8 cellular contexts compared by ENCODE assay signal in the genomic region with DNA sequence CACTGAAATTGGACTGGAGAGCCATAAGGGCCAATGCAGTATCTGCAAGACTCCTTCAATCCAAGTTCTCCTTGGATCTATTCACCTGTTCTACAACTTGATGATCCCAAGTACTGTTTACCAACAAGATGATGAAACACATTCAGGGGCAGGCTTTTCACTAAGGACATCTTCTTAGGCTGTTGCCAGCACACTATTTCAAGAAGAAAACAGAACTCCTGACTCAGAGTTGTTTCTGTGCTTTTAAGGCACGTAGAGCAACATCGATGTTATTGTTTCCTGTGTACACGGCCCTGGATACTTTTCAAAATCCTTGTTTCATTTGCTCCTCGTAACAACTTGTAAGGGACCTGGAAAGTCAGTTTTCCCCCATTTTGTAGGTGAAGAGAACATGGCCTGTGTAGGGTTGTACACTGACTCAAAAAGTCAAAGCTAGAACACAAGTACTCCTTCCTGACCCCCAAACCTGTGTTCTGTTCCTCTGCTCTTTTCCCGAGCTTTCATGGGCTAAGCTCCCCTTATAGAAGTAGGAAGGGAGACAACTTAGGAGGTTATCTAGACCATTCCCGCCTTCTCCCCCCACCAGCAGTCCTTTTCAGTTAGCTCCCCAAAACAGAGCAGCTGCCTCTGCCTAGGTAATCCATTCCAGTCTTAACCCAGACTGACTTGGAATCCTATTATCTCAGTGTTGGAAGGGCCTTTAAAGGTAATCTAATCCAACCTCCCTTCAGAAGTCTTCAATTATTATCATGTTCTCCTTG.
A peak's percentile ranks its signal among the peaks of the same experiment; 100 is the strongest.
DNase-seq lines count a peak whose midpoint lies in the region; TF ChIP-seq lines count a peak whose summit lies in the region.

No MANE protein-coding gene starts in this region.

- DNase-seq in NCI-H82 (lab: John Stamatoyannopoulos, UW) (peak; percentile 91), iPS-NIHi11 (ENCODE audit: low spot score) (no peak), NOMO-1 treated with DMSO at 0.1 percent for 48 hours (lab: John Stamatoyannopoulos, UW; ENCODE audit: unreplicated experiment) (no peak), GM10266 (ENCODE audit: extremely low spot score) (no peak), NCI-H2171 (lab: John Stamatoyannopoulos, UW) (no peak)
- no peak for DNase-seq in effector memory CD4-positive, alpha-beta T cell

- peaks cover 0 to 28% (median 0%) of the 10 kb centered on the region in 11 experiments; a peak in 6 of 22 replicates for H4K20me1 ChIP-seq in BLaER1 treated with 17β-estradiol and CSF1 and Interleukin-3, amounts not matched to agents 10 nM and 100 nM

- H3K4me1 ChIP-seq in BLaER1 treated with 17β-estradiol and CSF1 and Interleukin-3, amounts not matched to agents 10 nM and 100 nM = peaks cover 58 to 81% (median 76%) of the 10 kb centered on the region in 10 experiments
- peaks cover 74% of the 10 kb centered on the region for H3K4me1 ChIP-seq in effector memory CD4-positive, alpha-beta T cell (ENCODE audit: control insufficient read depth, insufficient read depth, low read length, poor library complexity, severe bottlenecking)
- peaks cover 39% of the 10 kb centered on the region for H3K4me1 ChIP-seq in neuron (ENCODE audit: insufficient read depth, low read length)

- H3K27ac ChIP-seq in BLaER1 treated with 17β-estradiol and CSF1 and Interleukin-3, amounts not matched to agents 10 nM and 100 nM = peak overlapping the region; percentile 91 to 100 (median 99)
- H3K27ac ChIP-seq in effector memory CD4-positive, alpha-beta T cell (ENCODE audit: insufficient read depth, low read length, poor library complexity, severe bottlenecking) = peak overlapping the region; percentile 95

- H2AFZ ChIP-seq in neuron (ENCODE audit: low read depth, low read length) = no peak overlapping the region

- no peaks in the 10 kb centered on the region for H3K27me3 ChIP-seq in BLaER1 treated with 17β-estradiol and CSF1 and Interleukin-3, amounts not matched to agents 10 nM and 100 nM
- H3K27me3 ChIP-seq in effector memory CD4-positive, alpha-beta T cell (replicated peaks; ENCODE audit: control insufficient read depth, insufficient read depth, low read length, poor library complexity, severe bottlenecking) = no peaks in the 10 kb centered on the region
- no peaks in the 10 kb centered on the region for H3K27me3 ChIP-seq in neuron (ENCODE audit: insufficient read depth, low read length)

- H3K9ac ChIP-seq in BLaER1 treated with 17β-estradiol and CSF1 and Interleukin-3, amounts not matched to agents 10 nM and 100 nM = peak overlapping the region; percentile 89 to 100 (median 98)

- peak overlapping the region; percentile 92 to 99 (median 98) for H3K4me2 ChIP-seq in BLaER1 treated with 17β-estradiol and CSF1 and Interleukin-3, amounts not matched to agents 10 nM and 100 nM

- no peak for TF ChIP-seq CTCF in GM10266 (IDR thresholded peaks at IDR 0.05; ENCODE audit: control insufficient read depth, insufficient read depth, low read depth, missing control alignments)

- no peaks in the 10 kb centered on the region for H3K9me3 ChIP-seq in BLaER1 treated with 17β-estradiol and CSF1 and Interleukin-3, amounts not matched to agents 10 nM and 100 nM (replicated peaks in 1 of 11)
- H3K9me3 ChIP-seq in effector memory CD4-positive, alpha-beta T cell (ENCODE audit: control insufficient read depth, low read length) = no peaks in the 10 kb centered on the region
- no peaks in the 10 kb centered on the region for H3K9me3 ChIP-seq in neuron (ENCODE audit: low read length)

- H3K4me3 ChIP-seq in BLaER1 treated with 17β-estradiol and CSF1 and Interleukin-3, amounts not matched to agents 10 nM and 100 nM = peak overlapping the region; percentile 64 to 96 (median 94)
- H3K4me3 ChIP-seq in effector memory CD4-positive, alpha-beta T cell (ENCODE audit: insufficient read depth, low read depth, low read length, poor library complexity, severe bottlenecking) = peak overlapping the region; percentile 69
- H3K4me3 ChIP-seq in neuron (ENCODE audit: low read length) = peak overlapping the region; percentile 90

- H3K36me3 ChIP-seq in BLaER1 treated with 17β-estradiol and CSF1 and Interleukin-3, amounts not matched to agents 10 nM and 100 nM = peaks cover 0 to 54% (median 0%) of the 10 kb centered on the region in 11 experiments; a peak in 4 of 22 replicates
- H3K36me3 ChIP-seq in effector memory CD4-positive, alpha-beta T cell (ENCODE audit: control insufficient read depth, insufficient read depth, low read length) = no peaks in the 10 kb centered on the region
- peaks cover 4% of the 10 kb centered on the region for H3K36me3 ChIP-seq in neuron (ENCODE audit: insufficient read depth, low read length)
